18 cellular contexts compared by ENCODE assay signal in the genomic region with DNA sequence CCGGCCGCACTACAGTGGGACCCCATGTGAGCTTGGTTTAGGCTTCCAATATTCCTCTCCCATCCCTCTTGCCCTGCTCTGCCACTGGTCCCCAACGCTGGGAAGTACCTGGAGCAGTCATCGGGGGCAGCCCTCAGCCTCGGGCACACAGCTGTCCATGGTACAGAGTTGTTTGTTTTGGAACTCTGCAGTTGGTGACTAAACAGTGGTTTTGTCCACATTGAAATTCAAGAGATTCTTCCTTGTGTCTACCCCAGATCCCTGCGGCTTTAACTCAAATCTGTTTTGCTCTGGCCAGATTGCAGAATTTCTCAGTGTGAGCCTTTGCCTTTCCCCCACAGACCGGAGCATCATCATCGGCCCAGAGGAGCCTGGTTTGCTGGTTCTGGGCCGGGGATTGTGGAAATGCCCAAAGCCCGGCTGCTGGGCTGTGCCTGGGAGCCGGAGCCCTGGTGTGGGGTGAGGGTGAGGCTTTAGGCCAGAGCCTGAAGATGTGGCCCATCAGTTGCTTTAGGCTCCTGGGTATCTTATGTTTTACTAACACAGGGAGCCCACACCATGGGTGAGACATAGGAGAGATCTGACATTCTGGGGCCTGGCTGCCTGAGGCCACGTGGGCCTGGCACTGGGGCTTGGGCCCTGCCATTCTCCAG.
A peak's percentile ranks its signal among the peaks of the same experiment; 100 is the strongest.
DNase-seq lines count a peak whose midpoint lies in the region; TF ChIP-seq lines count a peak whose summit lies in the region.
"Had no signal": no experiment of that assay in that cellular context is flagged by ENCODE, and none has a peak within 500 bp of the region (broad histone marks: within the 10 kb centered on the region; RNA-seq: fewer than 3 reads in every experiment).

No MANE protein-coding gene starts in this region.

- H3K27me3 ChIP-seq in ACC112 (ENCODE audit: insufficient read depth, low read length) (no peaks in the 10 kb centered on the region), mammary epithelial cell (ENCODE audit: insufficient read depth, low read length) (no peaks in the 10 kb centered on the region), neural progenitor cell (no peaks in the 10 kb centered on the region)
- H3K27me3 ChIP-seq: pancreas had no signal

- no peaks in the 10 kb centered on the region for H3K9me3 Mint-ChIP-seq in activated naive CD8-positive, alpha-beta T cell treated with anti-CD3 and anti-CD28 coated beads for 36 hours
- H3K9me3 Mint-ChIP-seq in neural progenitor cell: no peaks in the 10 kb centered on the region
- H3K9me3 Mint-ChIP-seq: type B pancreatic cell had no signal

- H3K4me1 Mint-ChIP-seq in activated naive CD8-positive, alpha-beta T cell treated with anti-CD3 and anti-CD28 coated beads for 36 hours: no peaks in the 10 kb centered on the region
- H3K4me1 Mint-ChIP-seq in neural progenitor cell: peaks cover 2% of the 10 kb centered on the region

- H3K36me3 ChIP-seq in ACC112 (ENCODE audit: insufficient read depth, low read length) (no peaks in the 10 kb centered on the region), mammary epithelial cell (ENCODE audit: insufficient read depth, low read length) (no peaks in the 10 kb centered on the region), neural progenitor cell (no peaks in the 10 kb centered on the region)

- H3K4me2 ChIP-seq in mammary epithelial cell (ENCODE audit: insufficient read depth, low read depth, low read length): no peak overlapping the region
- no peak overlapping the region for H3K4me2 ChIP-seq in neural progenitor cell

- no peak overlapping the region for H3K9ac ChIP-seq in mammary epithelial cell (ENCODE audit: insufficient read depth, low read length)
- H3K9ac ChIP-seq in neural progenitor cell: no peak overlapping the region

- H3K27ac Mint-ChIP-seq in activated naive CD8-positive, alpha-beta T cell treated with anti-CD3 and anti-CD28 coated beads for 36 hours: no peak overlapping the region
- H3K27ac Mint-ChIP-seq in neural progenitor cell: no peak overlapping the region
- H3K27ac Mint-ChIP-seq: activated CD8-positive, alpha-beta T cell treated with anti-CD3 and anti-CD28 coated beads, Interleukin-2, amount 10 ng/mL, durations not matched to agents 7 days and 5 days; type B pancreatic cell had no signal

- no peaks in the 10 kb centered on the region for H3K79me2 ChIP-seq in ACC112 (ENCODE audit: control insufficient read depth, insufficient read depth, low read length, unreplicated experiment)
- H3K79me2 ChIP-seq in mammary epithelial cell (ENCODE audit: insufficient read depth, low read length): no peaks in the 10 kb centered on the region
- H3K79me2 ChIP-seq in neural progenitor cell (ENCODE audit: low read depth): no peaks in the 10 kb centered on the region

- no peaks in the 10 kb centered on the region for H3K36me3 Mint-ChIP-seq in activated naive CD8-positive, alpha-beta T cell treated with anti-CD3 and anti-CD28 coated beads for 36 hours
- peaks cover 22% of the 10 kb centered on the region for H3K36me3 Mint-ChIP-seq in neural progenitor cell

- peak; percentile 46 for DNase-seq in HS-27A (ENCODE audit: low read depth)
- DNase-seq in mammary epithelial cell: peak; percentile 81
- peak; percentile 63 for DNase-seq in kidney tubule cell (ENCODE audit: low spot score)
- no peak for DNase-seq in medulla oblongata (ENCODE audit: extremely low spot score)
- no peak for DNase-seq in activated naive CD8-positive, alpha-beta T cell treated with anti-CD3 and anti-CD28 coated beads for 36 hours
- no peak for DNase-seq in HuH-7.5 (ENCODE audit: low spot score)
- no peak for DNase-seq in neural progenitor cell (ENCODE audit: low spot score)
- DNase-seq: activated CD8-positive, alpha-beta T cell treated with anti-CD3 and anti-CD28 coated beads, Interleukin-2, amount 10 ng/mL, durations not matched to agents 7 days and 5 days; activated gamma-delta T cell; DMS53; erythroblast; KG1; NCI-H1694; NCI-H524; pancreas; stimulated activated CD4-positive, alpha-beta T cell treated with anti-CD3 and anti-CD28 coated beads, Interleukin-15, amount 100 ng/mL, for 24 hours had no signal

- 59% methylated on average over 10 of the region's 12 CpGs for WGBS in mammary epithelial cell (ENCODE audit: low coverage, missing lambda C conversion rate)

- in situ Hi-C loops in mammary epithelial cell (cut with MboI; ENCODE audit: low sequenced_read_pairs in 2 of 2): no loop called here

- intact Hi-C loops in mammary epithelial cell (cut with micrococcal nuclease): no loop called here

- peak overlapping the region; percentile 94 for H3K27ac ChIP-seq in ACC112 (ENCODE audit: low read depth, low read length)
- H3K27ac ChIP-seq in mammary epithelial cell (ENCODE audit: insufficient read depth, low read depth, low read length): no peak overlapping the region
- no peak overlapping the region for H3K27ac ChIP-seq in neural progenitor cell
- H3K27ac ChIP-seq: pancreas had no signal

- H3K4me1 ChIP-seq in ACC112 (ENCODE audit: control insufficient read depth, insufficient read depth, low read length, unreplicated experiment): peaks cover 58% of the 10 kb centered on the region
- peaks cover 16% of the 10 kb centered on the region for H3K4me1 ChIP-seq in mammary epithelial cell (ENCODE audit: insufficient read depth, low read length)
- H3K4me1 ChIP-seq in neural progenitor cell: no peaks in the 10 kb centered on the region
- H3K4me1 ChIP-seq: pancreas had no signal

- H3K9me3 ChIP-seq in mammary epithelial cell (replicated peaks; ENCODE audit: insufficient read depth, low read length) (no peaks in the 10 kb centered on the region), neural progenitor cell (ENCODE audit: low read depth) (no peaks in the 10 kb centered on the region)
- H3K9me3 ChIP-seq: pancreas had no signal

- H2AFZ ChIP-seq in ACC112 (ENCODE audit: low read length, unreplicated experiment): peak overlapping the region; percentile 2
- no peak overlapping the region for H2AFZ ChIP-seq in mammary epithelial cell (ENCODE audit: low read depth, low read length)
- no peak overlapping the region for H2AFZ ChIP-seq in neural progenitor cell (replicated peaks)

- H3K27me3 Mint-ChIP-seq in activated naive CD8-positive, alpha-beta T cell treated with anti-CD3 and anti-CD28 coated beads for 36 hours: no peaks in the 10 kb centered on the region
- H3K27me3 Mint-ChIP-seq in neural progenitor cell (ENCODE audit: insufficient read depth, low read depth): peaks cover 2% of the 10 kb centered on the region
- H3K27me3 Mint-ChIP-seq: type B pancreatic cell had no signal

- BruUV-seq in mammary epithelial cell (replicated peaks; lab: Mats Ljungman, UMichigan): no TSS peak

- dilution Hi-C loops in mammary epithelial cell (cut with HindIII; ENCODE audit: low sequenced_read_pairs): no loop called here

- H3F3A ChIP-seq in neural progenitor cell (ENCODE audit: low read depth): no peaks in the 10 kb centered on the region

- no peak overlapping the region for H3K4me3 Mint-ChIP-seq in activated naive CD8-positive, alpha-beta T cell treated with anti-CD3 and anti-CD28 coated beads for 36 hours
- no peak overlapping the region for H3K4me3 Mint-ChIP-seq in neural progenitor cell
- H3K4me3 Mint-ChIP-seq: activated CD8-positive, alpha-beta T cell treated with anti-CD3 and anti-CD28 coated beads, Interleukin-2, amount 10 ng/mL, durations not matched to agents 7 days and 5 days; type B pancreatic cell had no signal

- CTCF ChIA-PET in mammary epithelial cell (lab: Charles Lee; ENCODE audit: low non-redundant PET): no interaction called here

- H4K20me1 ChIP-seq in mammary epithelial cell (ENCODE audit: insufficient read depth, low read length): no peaks in the 10 kb centered on the region
- H4K20me1 ChIP-seq in neural progenitor cell (ENCODE audit: low read depth): no peaks in the 10 kb centered on the region

- H3K4me3 ChIP-seq in ACC112 (ENCODE audit: low read depth, low read length): no peak overlapping the region
- no peak overlapping the region for H3K4me3 ChIP-seq in mammary epithelial cell (replicated peaks in 1 of 3; ENCODE audit: insufficient read depth in 1 of 3, low read depth in 2 of 3, low read length in 3 of 3)
- H3K4me3 ChIP-seq in neural progenitor cell: no peak overlapping the region
- H3K4me3 ChIP-seq: pancreas had no signal

- no peak for TF ChIP-seq CTCF in mammary epithelial cell (conservative IDR thresholded peaks at IDR 0.05 in 1 of 2, IDR thresholded peaks at IDR 0.05 in 1 of 2; ENCODE audit: extremely low read depth in 1 of 2, insufficient read depth in 1 of 2, low read depth in 1 of 2, low read length in 2 of 2)
- TF ChIP-seq CTCF in neural progenitor cell (IDR thresholded peaks at IDR 0.05): no peak

Comparison
In these comparisons a context has a peak if more than half of its experiments do, and no peak if none do; other contexts are left out.
1. DNase-seq: peak in HS-27A (single experiment), mammary epithelial cell (single experiment) and kidney tubule cell (single experiment); none in medulla oblongata (single experiment), activated naive CD8-positive, alpha-beta T cell treated with anti-CD3 and anti-CD28 coated beads for 36 hours (single experiment), HuH-7.5 (single experiment) and neural progenitor cell (single experiment).